25 cellular contexts compared by ENCODE assay signal in genomic region chr14:68530443-68530842, GRCh38.
"Had no signal": no experiment of that assay in that cellular context is flagged by ENCODE, and none has a peak within 500 bp of the region (broad histone marks: within the 10 kb centered on the region; RNA-seq: fewer than 3 reads in every experiment).

No MANE protein-coding gene starts in this region.

- H3K4me3 ChIP-seq: colonic mucosa, esophagus squamous epithelium had no signal

- H3K4me1 ChIP-seq: colonic mucosa had no signal

- H3K27me3 ChIP-seq: colonic mucosa, esophagus squamous epithelium had no signal

- H3K27ac ChIP-seq: colonic mucosa, epithelial cell of prostate, esophagus squamous epithelium had no signal

- H3K36me3 ChIP-seq: colonic mucosa, esophagus squamous epithelium had no signal

- DNase-seq: activated CD4-positive, alpha-beta memory T cell treated with anti-CD3 and anti-CD28 coated beads for 36 hours; activated CD4-positive, alpha-beta T cell treated with anti-CD3 and anti-CD28 coated beads for 36 hours; activated CD4-positive, alpha-beta T cell treated with anti-CD3 and anti-CD28 coated beads, Interleukin-2, amount 10 ng/mL, durations not matched to agents 24 days and 14 days; activated CD4-positive, CD25-positive, alpha-beta regulatory T cell; activated CD4-positive, CD25-positive, alpha-beta regulatory T cell treated with anti-CD3 and anti-CD28 coated beads, Interleukin-2, amount 50 U/mL, for 72 hours; activated CD8-positive, alpha-beta memory T cell treated with anti-CD3 and anti-CD28 coated beads, Interleukin-2, amount 10 ng/mL, durations not matched to agents 7 days and 5 days; activated CD8-positive, alpha-beta memory T cell treated with anti-CD3 and anti-CD28 coated beads, Interleukin-2, amount 50 U/mL, for 4 hours; activated CD8-positive, alpha-beta T cell treated with anti-CD3 and anti-CD28 coated beads, Interleukin-2, amount 10 ng/mL, durations not matched to agents 7 days and 5 days; activated gamma-delta T cell; activated naive CD4-positive, alpha-beta T cell; activated naive CD4-positive, alpha-beta T cell treated with anti-CD3 and anti-CD28 coated beads, Interleukin-2, amount 10 ng/mL, durations not matched to agents 7 days and 5 days; activated naive CD8-positive, alpha-beta T cell treated with anti-CD3 and anti-CD28 coated beads, Interleukin-2, amount 10 ng/mL, durations not matched to agents 7 days and 5 days; activated T-cell treated with anti-CD3 and anti-CD28 coated beads, Interleukin-2, amount 50 U/mL, for 1 hour; activated T-cell treated with anti-CD3 and anti-CD28 coated beads, Interleukin-2, amount 50 U/mL, for 48 hours; amniotic stem cell; anterior cingulate cortex; caudate nucleus; cerebellar nuclear complex; colonic mucosa; effector CD8-positive, alpha-beta T cell; esophagus squamous epithelium; head of caudate nucleus; T-helper 2 cell had no signal

- ATAC-seq: activated CD4-positive, alpha-beta T cell treated with anti-CD3 and anti-CD28 coated beads for 36 hours; activated CD8-positive, alpha-beta memory T cell treated with anti-CD3 and anti-CD28 coated beads, Interleukin-2, amount 10 ng/mL, durations not matched to agents 7 days and 5 days; activated CD8-positive, alpha-beta T cell treated with anti-CD3 and anti-CD28 coated beads, Interleukin-2, amount 10 ng/mL, durations not matched to agents 7 days and 5 days; activated naive CD4-positive, alpha-beta T cell treated with anti-CD3 and anti-CD28 coated beads, Interleukin-2, amount 50 U/mL, for 72 hours had no signal

- H3K9me3 ChIP-seq: colonic mucosa had no signal
